In the genomic region with DNA sequence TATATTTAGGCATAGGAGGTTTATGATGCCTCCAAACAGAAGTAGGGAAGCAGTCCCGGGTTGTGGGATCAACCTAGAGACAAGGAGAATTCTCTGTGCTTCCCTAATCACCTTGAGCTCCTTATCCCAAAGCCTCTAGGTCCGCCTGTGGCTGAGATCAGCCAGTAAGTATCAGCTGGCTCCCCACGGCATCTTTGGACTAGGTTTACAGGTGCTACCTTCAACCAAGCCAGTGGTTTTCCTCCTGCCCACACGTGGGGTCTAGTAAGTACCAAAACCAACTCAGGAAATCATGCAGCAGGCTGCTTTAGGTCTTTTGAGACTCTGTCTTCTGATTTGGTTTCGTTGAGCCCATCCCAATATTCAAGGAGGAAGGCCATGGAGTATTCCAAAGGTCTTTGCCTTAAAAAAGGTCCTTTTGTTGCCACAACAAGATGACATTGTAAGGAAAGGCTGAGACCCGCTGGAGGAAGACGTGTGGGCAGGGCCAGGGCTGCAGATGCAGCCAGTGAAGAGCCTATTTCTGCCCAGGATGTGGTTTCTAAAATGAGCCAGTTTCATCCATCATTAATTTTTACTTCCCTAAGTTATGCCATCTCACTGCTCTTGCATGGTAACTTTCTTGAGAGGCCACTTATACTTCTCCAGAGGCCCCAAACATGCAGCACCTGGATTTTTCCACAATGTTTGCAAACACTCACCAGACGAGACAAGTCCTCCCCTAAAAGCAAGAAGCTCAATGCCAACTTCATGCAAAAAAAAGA, we compare ENCODE assay signal across 18 cellular contexts.
DNase-seq lines count a peak whose midpoint lies in the region; ATAC-seq and TF ChIP-seq lines count a peak whose summit lies in the region.
"Had no signal": no experiment of that assay in that cellular context is flagged by ENCODE, and none has a peak within 500 bp of the region (broad histone marks: within the 10 kb centered on the region; RNA-seq: fewer than 3 reads in every experiment).

No MANE protein-coding gene starts in this region.

- no peak overlapping the region for H3K4ac ChIP-seq in mesendoderm (ENCODE audit: low read depth, low read length)

- no peak overlapping the region for H3K23ac ChIP-seq in mesendoderm (ENCODE audit: low read length)

- TF ChIP-seq POLR2A in NB4 (IDR thresholded peaks at IDR 0.05; ENCODE audit: extremely low read depth, insufficient read length), result no peak

- no peaks in the 10 kb centered on the region for H3K27me3 ChIP-seq in mesendoderm (ENCODE audit: insufficient read depth, low read length, poor library complexity)
- H3K27me3 ChIP-seq: uterus had no signal

- H2BK120ac ChIP-seq in mesendoderm (ENCODE audit: low read depth, low read length), result no peak overlapping the region

- no CpG with 5 or more reads among the region's 8 CpGs for WGBS in mesendoderm (ENCODE audit: extremely low coverage, insufficient coverage, low lambda C conversion rate)

- H3K27me3 Mint-ChIP-seq in activated T-cell treated with anti-CD3 and anti-CD28 coated beads, Interleukin-2, amount 50 U/mL, for 4 hours (ENCODE audit: low read depth), result peaks cover 5% of the 10 kb centered on the region
- H3K27me3 Mint-ChIP-seq: progenitor cell of endocrine pancreas had no signal

- no peaks in the 10 kb centered on the region for H3K79me1 ChIP-seq in mesendoderm (ENCODE audit: low read length)

- H2AK5ac ChIP-seq in mesendoderm (ENCODE audit: low read length), result no peak overlapping the region

- no peak overlapping the region for H4K5ac ChIP-seq in mesendoderm (ENCODE audit: low read length)

- peaks cover 2% of the 10 kb centered on the region for H3K4me1 Mint-ChIP-seq in activated T-cell treated with anti-CD3 and anti-CD28 coated beads, Interleukin-2, amount 50 U/mL, for 4 hours (ENCODE audit: low read depth)

- no peak overlapping the region for H3K4me3 Mint-ChIP-seq in activated T-cell treated with anti-CD3 and anti-CD28 coated beads, Interleukin-2, amount 50 U/mL, for 4 hours
- H3K4me3 Mint-ChIP-seq: nephron progenitor cell had no signal

- H3K36me3 Mint-ChIP-seq in activated T-cell treated with anti-CD3 and anti-CD28 coated beads, Interleukin-2, amount 50 U/mL, for 4 hours (ENCODE audit: insufficient read depth), result no peaks in the 10 kb centered on the region

- H3K4me3 ChIP-seq in NB4 (ENCODE audit: low read depth, low read length) (no peak overlapping the region), mesendoderm (ENCODE audit: low read length) (no peak overlapping the region)
- H3K4me3 ChIP-seq: skin epidermis, uterus had no signal

- H3K9ac ChIP-seq in mesendoderm (ENCODE audit: low read length), result no peak overlapping the region

- no peak overlapping the region for H3K4me2 ChIP-seq in mesendoderm (ENCODE audit: low read length)

- no peak overlapping the region for H3K56ac ChIP-seq in mesendoderm (ENCODE audit: low read length)

- TF ChIP-seq CTCF in NB4 (IDR thresholded peaks at IDR 0.05; ENCODE audit: low read depth, low read length), result no peak

- DNase-seq in COLO829 (ENCODE audit: low spot score), result peak; percentile 8
- DNase-seq in NB4 (ENCODE audit: low read depth), result peak; percentile 8
- peak; percentile 24 for DNase-seq in SK-MEL-5 (ENCODE audit: low read depth, low spot score)
- DNase-seq in mesendoderm, result no peak
- DNase-seq in activated CD8-positive, alpha-beta memory T cell treated with anti-CD3 and anti-CD28 coated beads, Interleukin-2, amount 50 U/mL, for 48 hours, result no peak
- DNase-seq in activated T-cell treated with anti-CD3 and anti-CD28 coated beads, Interleukin-2, amount 50 U/mL, for 4 hours, result no peak
- no peak for DNase-seq in COR-L47 (lab: John Stamatoyannopoulos, UW)
- DNase-seq: activated CD4-positive, alpha-beta T cell treated with anti-CD3 and anti-CD28 coated beads for 1 hour; NCI-H2171; NCI-H526 treated with DMSO at 0.1 percent for 48 hours; nephron progenitor cell; stimulated activated CD4-positive, alpha-beta T cell treated with anti-CD3 and anti-CD28 coated beads, Interleukin-4, amount 100 ng/mL, for 1 hour; uterus had no signal

- peaks cover 2% of the 10 kb centered on the region for H3K4me1 ChIP-seq in mesendoderm (ENCODE audit: control insufficient read depth, low read depth, low read length)
- H3K4me1 ChIP-seq: uterus had no signal

- no peaks in the 10 kb centered on the region for H3K9me3 Mint-ChIP-seq in activated T-cell treated with anti-CD3 and anti-CD28 coated beads, Interleukin-2, amount 50 U/mL, for 4 hours

- ATAC-seq in GM21447 (IDR thresholded peaks at IDR 0.05; ENCODE audit: unreplicated experiment), result peak; percentile 55
- no peak for ATAC-seq in activated T-cell treated with anti-CD3 and anti-CD28 coated beads, Interleukin-2, amount 50 U/mL, for 4 hours
- ATAC-seq: HepG2, Right ventricle myocardium inferior had no signal

- no peak overlapping the region for H4K8ac ChIP-seq in mesendoderm (ENCODE audit: low read depth, low read length)

- H2BK5ac ChIP-seq in mesendoderm (ENCODE audit: low read length), result no peak overlapping the region

- no peaks in the 10 kb centered on the region for H3K79me2 ChIP-seq in mesendoderm (ENCODE audit: control insufficient read depth, insufficient read depth, low read length)

- no peaks in the 10 kb centered on the region for H3K36me3 ChIP-seq in mesendoderm (ENCODE audit: control insufficient read depth, insufficient read depth, low read length)
- H3K36me3 ChIP-seq: uterus had no signal

- in situ Hi-C loops in SK-MEL-5 (cut with HindIII; ENCODE audit: low pct_unique_long_range_greater_than_20kb, low sequenced_read_pairs), result no loop called here

- no peak overlapping the region for H3K18ac ChIP-seq in mesendoderm (ENCODE audit: low read length)

- no peak overlapping the region for H3K27ac ChIP-seq in mesendoderm (ENCODE audit: low read depth, low read length)
- H3K27ac ChIP-seq: uterus had no signal

- H2BK15ac ChIP-seq in mesendoderm (replicated peaks; ENCODE audit: low read depth), result no peak overlapping the region

Comparison
In these comparisons a context has a peak if more than half of its experiments do, and no peak if none do; other contexts are left out.
1. DNase-seq: peak in COLO829 (single experiment), NB4 (single experiment) and SK-MEL-5 (single experiment); none in mesendoderm (single experiment), activated CD8-positive, alpha-beta memory T cell treated with anti-CD3 and anti-CD28 coated beads, Interleukin-2, amount 50 U/mL, for 48 hours (single experiment), activated T-cell treated with anti-CD3 and anti-CD28 coated beads, Interleukin-2, amount 50 U/mL, for 4 hours (single experiment) and COR-L47 (single experiment).